In the genomic region with DNA sequence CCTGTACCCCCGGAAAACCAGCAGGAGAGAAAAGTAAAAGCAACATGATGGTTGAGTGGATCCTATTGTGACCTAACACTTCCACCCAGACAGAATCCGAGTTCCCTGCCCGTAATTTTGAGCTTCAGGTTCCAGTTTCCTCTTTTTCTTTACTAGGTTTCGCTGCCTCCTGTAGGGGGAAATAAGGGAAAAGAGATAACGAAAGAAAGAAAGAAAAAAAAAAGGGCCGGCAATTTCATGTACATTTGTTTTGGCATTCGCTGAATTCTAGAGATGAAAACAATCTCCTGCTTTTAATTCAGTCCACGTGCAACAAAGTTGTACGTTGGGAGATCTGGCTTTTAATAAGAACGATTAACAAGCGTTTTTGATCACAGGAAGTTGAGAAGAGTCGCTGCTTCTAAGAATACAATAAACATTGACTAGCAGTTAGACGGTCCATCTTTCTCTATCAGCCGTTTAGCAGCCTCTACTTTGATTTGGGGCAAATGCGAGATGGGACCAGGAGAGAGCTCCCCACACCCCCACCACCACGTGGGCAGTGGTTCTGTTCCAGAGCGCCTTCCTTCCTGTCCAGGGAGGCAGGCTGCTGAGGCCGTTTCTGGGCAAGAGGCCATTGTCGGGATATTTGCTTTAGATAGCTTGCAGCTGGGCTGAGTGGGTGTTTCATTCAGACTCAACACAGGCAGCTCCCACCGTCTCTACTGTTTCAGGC, we compare ENCODE assay signal across 8 cellular contexts.
A peak's percentile ranks its signal among the peaks of the same experiment; 100 is the strongest.
DNase-seq lines count a peak whose midpoint lies in the region; ATAC-seq and TF ChIP-seq lines count a peak whose summit lies in the region.

No MANE protein-coding gene starts in this region.

- peaks cover 9 to 30% (median 28%) of the 10 kb centered on the region in 11 experiments for H3K9me3 ChIP-seq in BLaER1 treated with 17β-estradiol and CSF1 and Interleukin-3, amounts not matched to agents 10 nM and 100 nM (replicated peaks in 1 of 11)
- H3K9me3 ChIP-seq in MG63 (0 out of 2 replicates have a peak, but pooled peaks cover 5% of the 10 kb centered on the region), heart right ventricle (peaks cover 0 to under 1% (median 0%) of the 10 kb centered on the region in 11 donors)

- CTCF ChIA-PET in Calu3 (lab: Charles Lee) = interaction anchor here (0.7 kb wide), 1 partner anchor 71 kb away, joined by 3 read pairs; no protein-coding TSS in a partner anchor

- peak in 2 of 9 donors; percentile 8 to 22 for TF ChIP-seq CTCF in heart right ventricle (IDR thresholded peaks at IDR 0.05)
- no peak for TF ChIP-seq CTCF in Calu3 (IDR thresholded peaks at IDR 0.05; ENCODE audit: unreplicated experiment)

- H3K27ac ChIP-seq in BLaER1 treated with 17β-estradiol and CSF1 and Interleukin-3, amounts not matched to agents 10 nM and 100 nM = peak overlapping the region; percentile 27 to 86 (median 83); a peak in 21 of 22 replicates
- peak overlapping the region; percentile 0 to 84 (median 76) for H3K27ac ChIP-seq in heart right ventricle
- H3K27ac ChIP-seq in rectal smooth muscle tissue (ENCODE audit: low read depth, low read length) = peak overlapping the region; percentile 47

- H3K36me3 Mint-ChIP-seq in activated T-helper 17 cell treated with anti-CD3 and anti-CD28 coated beads, Interleukin-2, amount 50 U/mL, for 72 hours (ENCODE audit: low read depth) = no peaks in the 10 kb centered on the region
- H3K36me3 Mint-ChIP-seq in Calu3 (ENCODE audit: insufficient read depth, unreplicated experiment) = no peaks in the 10 kb centered on the region

- H3K27ac Mint-ChIP-seq in activated T-helper 17 cell treated with anti-CD3 and anti-CD28 coated beads, Interleukin-2, amount 50 U/mL, for 72 hours = peak overlapping the region; percentile 73
- H3K27ac Mint-ChIP-seq in Calu3 (ENCODE audit: unreplicated experiment) = no peak overlapping the region

- in situ Hi-C loops in G401 (cut with HindIII; ENCODE audit: low sequenced_read_pairs) = no loop called here

- no TSS peak for BruUV-seq in Calu3 (replicated peaks; lab: Mats Ljungman, UMichigan)

- DNase-seq in MG63 = peak; percentile 30
- peak; percentile 67 to 88 for DNase-seq in heart right ventricle
- DNase-seq in Calu3 = no peak
- no peak for DNase-seq in G401 (ENCODE audit: low spot score)

- peak overlapping the region; percentile 77 for H3K4me3 Mint-ChIP-seq in activated T-helper 17 cell treated with anti-CD3 and anti-CD28 coated beads, Interleukin-2, amount 50 U/mL, for 72 hours
- H3K4me3 Mint-ChIP-seq in Calu3 (ENCODE audit: low read depth, unreplicated experiment) = no peak overlapping the region

- no peaks in the 10 kb centered on the region; a peak in 1 of 22 replicates for H3K36me3 ChIP-seq in BLaER1 treated with 17β-estradiol and CSF1 and Interleukin-3, amounts not matched to agents 10 nM and 100 nM
- H3K36me3 ChIP-seq in MG63 = no peaks in the 10 kb centered on the region
- no peaks in the 10 kb centered on the region for H3K36me3 ChIP-seq in heart right ventricle
- H3K36me3 ChIP-seq in rectal smooth muscle tissue (ENCODE audit: control insufficient read depth, insufficient read depth, low read length) = no peaks in the 10 kb centered on the region

- peaks cover 7% of the 10 kb centered on the region for H3K9me3 Mint-ChIP-seq in activated T-helper 17 cell treated with anti-CD3 and anti-CD28 coated beads, Interleukin-2, amount 50 U/mL, for 72 hours
- H3K9me3 Mint-ChIP-seq in Calu3 (ENCODE audit: low read depth, unreplicated experiment) = peaks cover 3% of the 10 kb centered on the region

- ATAC-seq in activated T-helper 17 cell treated with anti-CD3 and anti-CD28 coated beads, Interleukin-2, amount 50 U/mL, for 72 hours (replicated peaks) = peak; percentile 56
- peak; percentile 69 to 92 (median 79) for ATAC-seq in heart right ventricle
- ATAC-seq in HG03342 (IDR thresholded peaks at IDR 0.05; ENCODE audit: unreplicated experiment) = no peak

- H3K4me3 ChIP-seq in BLaER1 treated with 17β-estradiol and CSF1 and Interleukin-3, amounts not matched to agents 10 nM and 100 nM = peak overlapping the region; percentile 11 to 63 (median 41); a peak in 14 of 20 replicates
- no peak overlapping the region for H3K4me3 ChIP-seq in MG63
- peak overlapping the region in 8 of 10 donors; percentile 4 to 42 (median 14) for H3K4me3 ChIP-seq in heart right ventricle
- H3K4me3 ChIP-seq in rectal smooth muscle tissue (ENCODE audit: low read length) = peak overlapping the region; percentile 37

- peaks cover 38 to 52% (median 43%) of the 10 kb centered on the region in 10 experiments for H3K4me1 ChIP-seq in BLaER1 treated with 17β-estradiol and CSF1 and Interleukin-3, amounts not matched to agents 10 nM and 100 nM
- H3K4me1 ChIP-seq in heart right ventricle (peaks cover 6 to 71% (median 42%) of the 10 kb centered on the region in 9 donors), rectal smooth muscle tissue (ENCODE audit: control insufficient read depth, insufficient read depth, low read length) (peaks cover 12% of the 10 kb centered on the region)

- intact Hi-C loops in heart right ventricle (cut with DNase I) (loop anchor here in 2 of 10 donors (5.0 to 10.0 kb wide), 2 partner anchors 310 to 318 kb away; no protein-coding TSS in a partner anchor), Calu3 (cut with micrococcal nuclease; ENCODE audit: unreplicated experiment) (no loop called here)

- H3K27me3 ChIP-seq in BLaER1 treated with 17β-estradiol and CSF1 and Interleukin-3, amounts not matched to agents 10 nM and 100 nM = no peaks in the 10 kb centered on the region
- no peaks in the 10 kb centered on the region for H3K27me3 ChIP-seq in MG63
- H3K27me3 ChIP-seq in heart right ventricle = no peaks in the 10 kb centered on the region
- H3K27me3 ChIP-seq in rectal smooth muscle tissue (ENCODE audit: control insufficient read depth, insufficient read depth, low read length) = no peaks in the 10 kb centered on the region

- peaks cover 19% of the 10 kb centered on the region for H3K4me1 Mint-ChIP-seq in activated T-helper 17 cell treated with anti-CD3 and anti-CD28 coated beads, Interleukin-2, amount 50 U/mL, for 72 hours
- peaks cover 23% of the 10 kb centered on the region for H3K4me1 Mint-ChIP-seq in Calu3 (ENCODE audit: low read depth, unreplicated experiment)

- H3K9ac ChIP-seq in BLaER1 treated with 17β-estradiol and CSF1 and Interleukin-3, amounts not matched to agents 10 nM and 100 nM = peak overlapping the region; percentile 32 to 76 (median 72)
- no peak overlapping the region for H3K9ac ChIP-seq in rectal smooth muscle tissue (ENCODE audit: low read length)

- peak overlapping the region; percentile 75 to 88 (median 84) for H3K4me2 ChIP-seq in BLaER1 treated with 17β-estradiol and CSF1 and Interleukin-3, amounts not matched to agents 10 nM and 100 nM

- H3K27me3 Mint-ChIP-seq in activated T-helper 17 cell treated with anti-CD3 and anti-CD28 coated beads, Interleukin-2, amount 50 U/mL, for 72 hours = peaks cover 6% of the 10 kb centered on the region
- no peaks in the 10 kb centered on the region for H3K27me3 Mint-ChIP-seq in Calu3 (ENCODE audit: unreplicated experiment)

- 26 to 41% methylated on average over 20 of the region's 20 CpGs for WGBS in heart right ventricle, 2 donors

- no peaks in the 10 kb centered on the region for H4K20me1 ChIP-seq in BLaER1 treated with 17β-estradiol and CSF1 and Interleukin-3, amounts not matched to agents 10 nM and 100 nM

Comparison
In these comparisons a context has a peak if more than half of its experiments do, and no peak if none do; other contexts are left out.
1. DNase-seq: peak in MG63 (single experiment) and heart right ventricle (2 of 2); none in Calu3 (single experiment) and G401 (single experiment).
2. Peak in every context shown above with its lines, with median percentiles within 50 percentile points of each other: H3K27ac ChIP-seq.